Comparison of ENCODE assay signal across 20 cellular contexts in the genomic region with DNA sequence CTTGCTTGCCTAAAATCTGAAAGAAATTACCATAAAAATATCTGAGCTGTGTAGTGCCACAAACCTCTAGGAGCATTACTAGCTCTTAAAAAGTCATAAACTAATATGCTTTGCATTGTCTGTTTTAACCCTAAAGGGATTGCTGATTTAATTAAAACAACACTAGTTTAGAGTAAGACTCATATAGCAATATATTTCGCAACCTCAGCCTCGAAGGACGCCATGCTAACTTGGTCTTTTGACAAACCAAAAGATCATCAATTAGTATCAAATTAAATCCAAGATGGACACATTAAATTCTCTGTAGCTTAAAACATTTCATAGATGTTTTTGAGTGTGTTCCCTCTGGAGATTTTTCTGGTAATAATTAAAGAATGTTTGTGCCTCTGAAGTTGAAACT.
DNase-seq lines count a peak whose midpoint lies in the region; ATAC-seq, FAIRE-seq and TF ChIP-seq lines count a peak whose summit lies in the region.
"Had no signal": no experiment of that assay in that cellular context is flagged by ENCODE, and none has a peak within 500 bp of the region (broad histone marks: within the 10 kb centered on the region; RNA-seq: fewer than 3 reads in every experiment).

No MANE protein-coding gene starts in this region.

- no peak for ATAC-seq in IMR-90 (ENCODE audit: low read depth)
- ATAC-seq in K562, result no peak
- no peak for ATAC-seq in GM19328 (IDR thresholded peaks at IDR 0.05; ENCODE audit: unreplicated experiment)
- ATAC-seq: A549; CD8-positive, alpha-beta T cell had no signal

- no peak for FAIRE-seq in K562 (lab: Jason Lieb, UNC)
- no peak for FAIRE-seq in HTR-8/SVneo (lab: Jason Lieb, UNC)
- FAIRE-seq: A549, D721Med, G401.6, GM12891, GM19239 had no signal

- no peak overlapping the region for H3K14ac ChIP-seq in IMR-90 (replicated peaks; ENCODE audit: low read depth, low read length)

- H3K9me3 ChIP-seq in IMR-90 (ENCODE audit: control insufficient read depth, insufficient read depth, low read length) (0 out of 2 replicates have a peak, but pooled peaks cover 4% of the 10 kb centered on the region), K562 (replicated peaks; ENCODE audit: control insufficient read depth, insufficient read depth, low read depth, low read length) (no peaks in the 10 kb centered on the region; the same call in 1 of the 2 replicates), osteoblast (ENCODE audit: low read depth, low read length) (no peaks in the 10 kb centered on the region)
- H3K9me3 ChIP-seq: A549, Caco-2 had no signal

- H3K27me3 ChIP-seq in IMR-90 (ENCODE audit: control insufficient read depth, insufficient read depth, low read length) (no peaks in the 10 kb centered on the region), K562 (ENCODE audit: control insufficient read depth in 2 of 2, insufficient read depth in 2 of 2, low read length in 2 of 2) (no peaks in the 10 kb centered on the region), osteoblast (ENCODE audit: insufficient read depth, low read length) (no peaks in the 10 kb centered on the region)
- H3K27me3 ChIP-seq: BLaER1 treated with 17β-estradiol and CSF1 and Interleukin-3, amounts not matched to agents 10 nM and 100 nM had no signal

- no peak overlapping the region for H2BK20ac ChIP-seq in IMR-90 (ENCODE audit: low read depth, low read length)

- no peak overlapping the region for H3K18ac ChIP-seq in IMR-90 (ENCODE audit: low read depth, low read length)

- DNase-seq in IMR-90 (no peak), K562 (ENCODE audit: extremely low read depth in 1 of 4, low spot score in 3 of 4) (no peak), osteoblast (ENCODE audit: insufficient read length, low spot score, missing footprints) (no peak), HTR-8/SVneo (ENCODE audit: insufficient read length, low spot score) (no peak)
- DNase-seq: AML-193; Caco-2; Calu3; CD4-positive, alpha-beta T cell; CD8-positive, alpha-beta T cell; DMS79 treated with DMSO at 0.1 percent for 48 hours; GF-D8 had no signal

- WGBS in IMR-90 (ENCODE audit: extremely low coverage in 2 of 2, insufficient read length in 1 of 2), 2 experiments, result no CpG with 5 or more reads among the region's 3 CpGs
- WGBS in K562 (ENCODE audit: insufficient coverage, low coverage, missing lambda C conversion rate), result 89% methylated on average over 3 of the region's 3 CpGs

- H4K5ac ChIP-seq in IMR-90 (ENCODE audit: low read depth, low read length), result no peak overlapping the region

- H3K27ac ChIP-seq in IMR-90 (ENCODE audit: insufficient read depth, low read length) (no peak overlapping the region), K562 (ENCODE audit: extremely low read depth, low read depth, low read length) (no peak overlapping the region), osteoblast (ENCODE audit: low read depth, low read length) (no peak overlapping the region)
- H3K27ac ChIP-seq: 22Rv1; A549; BLaER1 treated with 17β-estradiol and CSF1 and Interleukin-3, amounts not matched to agents 10 nM and 100 nM; C4-2B had no signal

- intact Hi-C loops in IMR-90 (cut with micrococcal nuclease), result no loop called here
- intact Hi-C loops in K562 (cut with micrococcal nuclease), result no loop called here

- no peaks in the 10 kb centered on the region for H3K79me1 ChIP-seq in IMR-90 (ENCODE audit: low read depth in 1 of 2, low read length in 2 of 2)

- H2BK120ac ChIP-seq in IMR-90 (ENCODE audit: low read depth, low read length), result no peak overlapping the region

- CTCF ChIA-PET in IMR-90 (lab: Yijun Ruan, JAX), result no interaction called here
- CTCF ChIA-PET in K562 (lab: Yijun Ruan, JAX; ENCODE audit: low intra/inter-chr PET ratio), result no interaction called here

- POLR2A ChIA-PET in IMR-90 (lab: Charles Lee; ENCODE audit: unreplicated experiment), result no interaction called here
- POLR2A ChIA-PET in K562 (lab: Yijun Ruan, JAX), result interaction anchor here (1.4 kb wide), 1 partner anchor 14 kb away, joined by 3 read pairs; no protein-coding TSS in a partner anchor

- TF ChIP-seq CTCF in IMR-90 (conservative IDR thresholded peaks at IDR 0.05; ENCODE audit: low read depth, low read length), result no peak
- no peak for TF ChIP-seq CTCF in K562 (IDR thresholded peaks at IDR 0.05 in 2 of 3, conservative IDR thresholded peaks at IDR 0.05 in 1 of 3; ENCODE audit: insufficient read depth in 2 of 3, low read depth in 1 of 3, low read length in 3 of 3)
- no peak for TF ChIP-seq CTCF in osteoblast (IDR thresholded peaks at IDR 0.05; ENCODE audit: extremely low read depth, low read depth, low read length)

- TF ChIP-seq POLR2A in IMR-90 (IDR thresholded peaks at IDR 0.05; ENCODE audit: low read depth, low read length) (no peak), K562 (conservative IDR thresholded peaks at IDR 0.05) (no peak)

- H3K36me3 ChIP-seq in IMR-90 (ENCODE audit: control insufficient read depth, insufficient read depth, low read length) (no peaks in the 10 kb centered on the region), K562 (ENCODE audit: control insufficient read depth, insufficient read depth, low read length) (peaks cover 7% of the 10 kb centered on the region; the same call in 1 of the 3 replicates), osteoblast (ENCODE audit: insufficient read depth, low read length) (no peaks in the 10 kb centered on the region)
- H3K36me3 ChIP-seq: BLaER1 treated with 17β-estradiol and CSF1 and Interleukin-3, amounts not matched to agents 10 nM and 100 nM had no signal

- H3K4me2 ChIP-seq in IMR-90 (ENCODE audit: low read depth, low read length) (no peak overlapping the region), K562 (ENCODE audit: insufficient read depth, low read length) (no peak overlapping the region), osteoblast (ENCODE audit: insufficient read depth, low read length) (no peak overlapping the region)
- H3K4me2 ChIP-seq: A549; BLaER1 treated with 17β-estradiol and CSF1 and Interleukin-3, amounts not matched to agents 10 nM and 100 nM had no signal

- no peak for TF ChIP-seq EP300 in K562 (IDR thresholded peaks at IDR 0.05; ENCODE audit: low read length)

- no TSS peak for BruUV-seq in IMR-90 (replicated peaks; lab: Mats Ljungman, UMichigan)
- no TSS peak for BruUV-seq in K562 (replicated peaks; lab: Mats Ljungman, UMichigan)

- H3K56ac ChIP-seq in IMR-90 (ENCODE audit: extremely low read depth, insufficient read depth, low read length), result no peak overlapping the region

- TF ChIP-seq RAD21 in IMR-90 (IDR thresholded peaks at IDR 0.05; ENCODE audit: low read length), result no peak
- TF ChIP-seq RAD21 in K562 (CRISPR knock-in tag; conservative IDR thresholded peaks at IDR 0.05 in 1 of 2, IDR thresholded peaks at IDR 0.05 in 1 of 2), result no peak

- H3K4me3 ChIP-seq in IMR-90 (ENCODE audit: insufficient read depth, low read depth, low read length), result no peak overlapping the region
- H3K4me3 ChIP-seq in K562, result no peak overlapping the region
- H3K4me3 ChIP-seq in osteoblast (ENCODE audit: insufficient read depth, low read length), result no peak overlapping the region
- H3K4me3 ChIP-seq: A549; BLaER1 treated with 17β-estradiol and CSF1 and Interleukin-3, amounts not matched to agents 10 nM and 100 nM had no signal

- H3K4me1 ChIP-seq in IMR-90 (ENCODE audit: control insufficient read depth, insufficient read depth, low read length) (no peaks in the 10 kb centered on the region), K562 (replicated peaks in 1 of 2; ENCODE audit: control insufficient read depth in 2 of 2, insufficient read depth in 2 of 2, low read length in 2 of 2) (no peaks in the 10 kb centered on the region), osteoblast (ENCODE audit: insufficient read depth, low read length) (peaks cover 5% of the 10 kb centered on the region)
- H3K4me1 ChIP-seq: BLaER1 treated with 17β-estradiol and CSF1 and Interleukin-3, amounts not matched to agents 10 nM and 100 nM; Caco-2 had no signal

- no peaks in the 10 kb centered on the region for H3K79me2 ChIP-seq in K562 (ENCODE audit: control insufficient read depth, insufficient read depth, low read length)
- no peaks in the 10 kb centered on the region for H3K79me2 ChIP-seq in osteoblast (ENCODE audit: insufficient read depth, low read length)

- H3K4ac ChIP-seq in IMR-90 (ENCODE audit: low read depth, low read length), result no peak overlapping the region

- H2BK5ac ChIP-seq in IMR-90 (ENCODE audit: low read depth, low read length, poor library complexity, severe bottlenecking), result no peak overlapping the region

- H2AK9ac ChIP-seq in IMR-90 (replicated peaks; ENCODE audit: low read depth, low read length, poor library complexity), result no peak overlapping the region

- no peak overlapping the region for H4K91ac ChIP-seq in IMR-90 (ENCODE audit: insufficient read depth, low read depth, low read length)

- H3K9ac ChIP-seq in IMR-90 (ENCODE audit: low read depth, low read length) (no peak overlapping the region), K562 (ENCODE audit: insufficient read depth in 1 of 2, low read depth in 2 of 2, low read length in 2 of 2) (no peak overlapping the region)
- H3K9ac ChIP-seq: BLaER1 treated with 17β-estradiol and CSF1 and Interleukin-3, amounts not matched to agents 10 nM and 100 nM had no signal

- no peak overlapping the region for H4K8ac ChIP-seq in IMR-90 (ENCODE audit: low read depth in 2 of 2, low read length in 2 of 2)

- no peak overlapping the region for H2AK5ac ChIP-seq in IMR-90 (ENCODE audit: low read depth, low read length)

- in situ Hi-C loops in IMR-90 (cut with MboI; ENCODE audit: low sequenced_read_pairs), result no loop called here
- in situ Hi-C loops in K562 (cut with MboI), result no loop called here

- no peak overlapping the region for H2BK15ac ChIP-seq in IMR-90 (ENCODE audit: low read depth, low read length)

- H4K20me1 ChIP-seq in IMR-90 (ENCODE audit: insufficient read depth, low read length), result no peaks in the 10 kb centered on the region
- H4K20me1 ChIP-seq in K562 (replicated peaks; ENCODE audit: control insufficient read depth, insufficient read depth, low read length), result no peaks in the 10 kb centered on the region
- no peaks in the 10 kb centered on the region for H4K20me1 ChIP-seq in osteoblast (ENCODE audit: insufficient read depth, low read length)
- H4K20me1 ChIP-seq: BLaER1 treated with 17β-estradiol and CSF1 and Interleukin-3, amounts not matched to agents 10 nM and 100 nM had no signal

- no peak overlapping the region for H3K23ac ChIP-seq in IMR-90 (ENCODE audit: low read depth, low read length)

- no peaks in the 10 kb centered on the region for H3K9me1 ChIP-seq in IMR-90 (ENCODE audit: insufficient read depth, low read length)
- H3K9me1 ChIP-seq in K562 (ENCODE audit: control insufficient read depth, insufficient read depth, low read length), result no peaks in the 10 kb centered on the region

- H2AFZ ChIP-seq in IMR-90 (replicated peaks; ENCODE audit: low read length, poor library complexity) (no peak overlapping the region), K562 (ENCODE audit: low read depth, low read length) (no peak overlapping the region), osteoblast (ENCODE audit: low read length) (peak overlapping the region; percentile 56)

- dilution Hi-C loops in IMR-90 (cut with HindIII; ENCODE audit: low sequenced_read_pairs, unreplicated experiment), result no loop called here

TF ChIP-seq in IMR-90, 13 proteins besides CTCF, POLR2A, EP300 and RAD21 (continues in another document):
- peak; percentile 85 for TF ChIP-seq CEBPB (IDR thresholded peaks at IDR 0.05; ENCODE audit: low read depth, low read length)
